ENCODE assay signal across 8 cellular contexts in the genomic region with DNA sequence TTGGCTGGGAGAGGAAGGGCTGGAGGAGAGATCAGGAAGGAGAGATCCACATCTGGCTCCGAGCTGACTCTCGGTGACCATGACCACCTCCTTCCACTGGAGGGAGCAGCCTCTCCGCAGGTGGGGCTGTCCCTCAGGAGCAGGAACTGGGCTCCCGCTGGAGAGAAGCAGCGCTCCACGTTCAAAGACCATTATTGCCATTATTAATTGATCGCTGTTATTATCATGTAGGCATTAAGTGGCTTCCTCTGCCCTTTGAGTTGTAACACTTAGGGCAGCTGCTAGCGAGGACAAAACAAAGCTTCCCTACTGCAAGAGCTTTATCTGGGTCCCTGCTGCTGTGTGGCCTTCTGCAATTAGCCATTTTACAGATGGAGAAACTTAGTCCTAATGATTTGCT.
DNase-seq lines count a peak whose midpoint lies in the region; ATAC-seq and TF ChIP-seq lines count a peak whose summit lies in the region.

No MANE protein-coding gene starts in this region.

- H3K36me3 ChIP-seq in HUES6 (ENCODE audit: control insufficient read depth, insufficient read depth, low read length) (no peaks in the 10 kb centered on the region), Panc1 (ENCODE audit: control insufficient read depth, insufficient read depth, low read length) (no peaks in the 10 kb centered on the region)

- no peak overlapping the region for H3K4me3 Mint-ChIP-seq in T-helper 17 cell

- H3K36me3 Mint-ChIP-seq in T-helper 17 cell (ENCODE audit: low read depth), result peaks cover 2% of the 10 kb centered on the region

- no peaks in the 10 kb centered on the region for H3K9me3 ChIP-seq in HUES6 (ENCODE audit: control insufficient read depth, insufficient read depth, low read depth, low read length)
- H3K9me3 ChIP-seq in Panc1 (ENCODE audit: control insufficient read depth, insufficient read depth, low read depth, low read length), result no peaks in the 10 kb centered on the region
- H3K9me3 ChIP-seq in T-helper 17 cell (ENCODE audit: control insufficient read depth, low read length, poor library complexity, severe bottlenecking), result no peaks in the 10 kb centered on the region

- H3K4me1 ChIP-seq in HUES6 (ENCODE audit: control insufficient read depth, insufficient read depth, low read length) (peaks cover 32% of the 10 kb centered on the region), Panc1 (ENCODE audit: control insufficient read depth, insufficient read depth, low read length) (no peaks in the 10 kb centered on the region)

- H3K27me3 Mint-ChIP-seq in T-helper 17 cell, result peaks cover 56% of the 10 kb centered on the region

- no peak overlapping the region for H3K9ac ChIP-seq in HUES6 (ENCODE audit: low read length)

- intact Hi-C loops in Panc1 (cut with micrococcal nuclease; ENCODE audit: unreplicated experiment), result loop anchor here (2.0 kb wide), 1 partner anchor 383 kb away; no protein-coding TSS in a partner anchor

- in situ Hi-C loops in Panc1 (cut with HindIII; ENCODE audit: low pct_unique_long_range_greater_than_20kb, low sequenced_read_pairs), result no loop called here

- H3K4me3 ChIP-seq in HUES6 (ENCODE audit: low read depth, low read length) (peak overlapping the region; percentile 38), Panc1 (ENCODE audit: low read depth in 2 of 2, low read length in 2 of 2) (no peak overlapping the region)

- POLR2A ChIA-PET in Panc1 (lab: Charles Lee), result no interaction called here

- no TSS peak for BruUV-seq in Panc1 (replicated peaks; lab: Mats Ljungman, UMichigan)

- TF ChIP-seq CTCF in 22Rv1 (IDR thresholded peaks at IDR 0.05) (peak; percentile 84), Panc1 (IDR thresholded peaks at IDR 0.05) (peak; percentile 91)

- peak; percentile 22 for DNase-seq in GM04503 (ENCODE audit: low read depth)
- peak; percentile 30 for DNase-seq in Panc1 (ENCODE audit: low read depth, low spot score)
- DNase-seq in epidermal melanocyte (ENCODE audit: insufficient read length, low spot score), result peak; percentile 55
- DNase-seq in myocyte (ENCODE audit: low read depth), result peak; percentile 55
- DNase-seq in T-helper 17 cell, result no peak

- peak; percentile 97 for ATAC-seq in Panc1
- ATAC-seq in HG03439 (IDR thresholded peaks at IDR 0.05; ENCODE audit: unreplicated experiment), result no peak
- no peak for ATAC-seq in T-helper 17 cell

- no peak overlapping the region for H3K27ac ChIP-seq in 22Rv1
- H3K27ac ChIP-seq in HUES6 (ENCODE audit: low read depth, low read length), result no peak overlapping the region
- H3K27ac ChIP-seq in Panc1 (ENCODE audit: low read length), result no peak overlapping the region

- CTCF ChIA-PET in Panc1 (lab: Charles Lee), result interaction anchor here (1.1 to 1.4 kb wide), 2 partner anchors 127 to 381 kb away, joined by 3 to 4 read pairs; no protein-coding TSS in a partner anchor

- no peak overlapping the region for H3K27ac Mint-ChIP-seq in T-helper 17 cell

- peaks cover 4% of the 10 kb centered on the region for H3K4me1 Mint-ChIP-seq in T-helper 17 cell

- peaks cover 12% of the 10 kb centered on the region for H3K27me3 ChIP-seq in HUES6 (ENCODE audit: control insufficient read depth, insufficient read depth, low read length)
- H3K27me3 ChIP-seq in Panc1 (ENCODE audit: control insufficient read depth, insufficient read depth, low read length), result peaks cover 4% of the 10 kb centered on the region; the same call in 1 of the 2 replicates

Comparison
In these comparisons a context has a peak if more than half of its experiments do, and no peak if none do; other contexts are left out.
1. DNase-seq: peak in GM04503 (single experiment), Panc1 (single experiment), epidermal melanocyte (single experiment) and myocyte (single experiment); none in T-helper 17 cell (0 of 3).